Comparison of ENCODE assay signal across 11 cellular contexts in genomic region chr14:81178063-81178462, GRCh38. TPM values are rescaled to one million over a fixed set of nuclear protein-coding genes. Genes with fewer than 3 reads are reported as not detected.
DNase-seq lines count a peak whose midpoint lies in the region; ATAC-seq and TF ChIP-seq lines count a peak whose summit lies in the region.
"Had no signal": no experiment of that assay in that cellular context is flagged by ENCODE, and none has a peak within 500 bp of the region (broad histone marks: within the 10 kb centered on the region; RNA-seq: fewer than 3 reads in every experiment).

No MANE protein-coding gene starts in this region.

- no peak for TF ChIP-seq CTCF in gastrocnemius medialis (IDR thresholded peaks at IDR 0.05 in 4 of 5, conservative IDR thresholded peaks at IDR 0.05 in 1 of 5)
- no peak for TF ChIP-seq CTCF in Calu3 (IDR thresholded peaks at IDR 0.05; ENCODE audit: unreplicated experiment)

- POLR2A ChIA-PET in T-cell (lab: Charles Lee): interaction anchor here in 1 of 2 donors (1.2 kb wide), 1 partner anchor 41 kb away, joined by 4 read pairs; no protein-coding TSS in a partner anchor

- ATAC-seq in GM19395 (IDR thresholded peaks at IDR 0.05; ENCODE audit: unreplicated experiment) (peak; percentile 78), HG02981 (IDR thresholded peaks at IDR 0.05; ENCODE audit: unreplicated experiment) (peak; percentile 63), T-cell (replicated peaks in 1 of 4) (no peak), gastrocnemius medialis (no peak), HG02970 (IDR thresholded peaks at IDR 0.05; ENCODE audit: low FRiP score, unreplicated experiment) (no peak)
- ATAC-seq in stimulated activated memory B cell treated with anti-CD40 and anti-IgM and Interleukin-4, amounts not matched to agents 10 μg/mL and 1 μg/mL and 100 μg/mL, for 72 hours: no peak
- ATAC-seq: psoas muscle had no signal

- BruUV-seq in Calu3 (replicated peaks; lab: Mats Ljungman, UMichigan): no TSS peak

- no peaks in the 10 kb centered on the region for H3K27me3 Mint-ChIP-seq in T-cell
- H3K27me3 Mint-ChIP-seq in stimulated activated memory B cell treated with anti-CD40 and anti-IgM and Interleukin-4, amounts not matched to agents 10 μg/mL and 1 μg/mL and 100 μg/mL, for 72 hours: no peaks in the 10 kb centered on the region
- no peaks in the 10 kb centered on the region for H3K27me3 Mint-ChIP-seq in Calu3 (ENCODE audit: unreplicated experiment)

- H3K4me1 Mint-ChIP-seq in T-cell: peaks cover 23 to 48% (median 27%) of the 10 kb centered on the region in 3 donors
- peaks cover 63% of the 10 kb centered on the region for H3K4me1 Mint-ChIP-seq in stimulated activated memory B cell treated with anti-CD40 and anti-IgM and Interleukin-4, amounts not matched to agents 10 μg/mL and 1 μg/mL and 100 μg/mL, for 72 hours
- peaks cover 12% of the 10 kb centered on the region for H3K4me1 Mint-ChIP-seq in Calu3 (ENCODE audit: low read depth, unreplicated experiment)

- no peak overlapping the region for H3K27ac ChIP-seq in gastrocnemius medialis
- H3K27ac ChIP-seq: psoas muscle had no signal

- intact Hi-C loops in gastrocnemius medialis (cut with DNase I; ENCODE audit: low total_unique reads) (no loop called here), Calu3 (cut with micrococcal nuclease; ENCODE audit: unreplicated experiment) (no loop called here)

- H3K36me3 ChIP-seq in gastrocnemius medialis: no peaks in the 10 kb centered on the region

- TF ChIP-seq POLR2A in gastrocnemius medialis (IDR thresholded peaks at IDR 0.05): no peak

- in situ Hi-C loops in gastrocnemius medialis (cut with MboI; ENCODE audit: low sequenced_read_pairs in 4 of 4): loop anchor here in 1 of 4 donors (10.0 kb wide), 1 partner anchor 233 kb away; the partner anchor contains the start of gene CEP128

- H3K4me1 ChIP-seq in gastrocnemius medialis: peaks cover 7 to 10% of the 10 kb centered on the region in 2 donors

- H3K9me3 ChIP-seq in gastrocnemius medialis: no peaks in the 10 kb centered on the region
- H3K9me3 ChIP-seq: psoas muscle had no signal

- H3K4me3 Mint-ChIP-seq in T-cell (no peak overlapping the region), Calu3 (ENCODE audit: low read depth, unreplicated experiment) (no peak overlapping the region)
- H3K4me3 Mint-ChIP-seq in stimulated activated memory B cell treated with anti-CD40 and anti-IgM and Interleukin-4, amounts not matched to agents 10 μg/mL and 1 μg/mL and 100 μg/mL, for 72 hours: no peak overlapping the region
- H3K4me3 Mint-ChIP-seq: H9 had no signal

- H3K27me3 ChIP-seq in gastrocnemius medialis: no peaks in the 10 kb centered on the region

- no peak overlapping the region for H3K4me3 ChIP-seq in gastrocnemius medialis
- H3K4me3 ChIP-seq: psoas muscle had no signal

- H3K9me3 Mint-ChIP-seq in T-cell (no peaks in the 10 kb centered on the region), Calu3 (ENCODE audit: low read depth, unreplicated experiment) (no peaks in the 10 kb centered on the region)
- H3K9me3 Mint-ChIP-seq in stimulated activated memory B cell treated with anti-CD40 and anti-IgM and Interleukin-4, amounts not matched to agents 10 μg/mL and 1 μg/mL and 100 μg/mL, for 72 hours: no peaks in the 10 kb centered on the region
- H3K9me3 Mint-ChIP-seq: H9 had no signal

- DNase-seq in T-cell (no peak), SKM-1 (lab: John Stamatoyannopoulos, UW; ENCODE audit: unreplicated experiment) (no peak), gastrocnemius medialis (no peak), Calu3 (no peak)
- DNase-seq: H9, NCI-H1417 treated with DMSO at 0.1 percent for 48 hours, psoas muscle had no signal

- CTCF ChIA-PET in T-cell (lab: Charles Lee) (interaction anchor here in 1 of 2 donors (0.7 to 1.0 kb wide), 3 partner anchors 8 to 33 kb away, joined by 3 to 5 read pairs (median 4); no protein-coding TSS in a partner anchor), Calu3 (lab: Charles Lee) (no interaction called here)

- H3K36me3 Mint-ChIP-seq in T-cell (peaks cover 26% of the 10 kb centered on the region), Calu3 (ENCODE audit: insufficient read depth, unreplicated experiment) (peaks cover 8% of the 10 kb centered on the region)
- H3K36me3 Mint-ChIP-seq in stimulated activated memory B cell treated with anti-CD40 and anti-IgM and Interleukin-4, amounts not matched to agents 10 μg/mL and 1 μg/mL and 100 μg/mL, for 72 hours: peaks cover 35% of the 10 kb centered on the region

- H3K27ac Mint-ChIP-seq in T-cell: peak overlapping the region; percentile 59 to 80
- H3K27ac Mint-ChIP-seq in stimulated activated memory B cell treated with anti-CD40 and anti-IgM and Interleukin-4, amounts not matched to agents 10 μg/mL and 1 μg/mL and 100 μg/mL, for 72 hours: peak overlapping the region; percentile 62
- no peak overlapping the region for H3K27ac Mint-ChIP-seq in Calu3 (ENCODE audit: unreplicated experiment)
- H3K27ac Mint-ChIP-seq: H9 had no signal

RNA-seq across cellular contexts. Expression of gene GTF2A1, which starts 42.7 kb away (rescaled TPM):
- total RNA-seq in T-cell (10 to 100 TPM; 21.2 to 34.1 (median 29.3) TPM), gastrocnemius medialis (10 to 100 TPM; 20.4 to 38.3 (median 33.2) TPM), Calu3 (2022) (35.9 and 45.6 TPM in 2 replicates)

Comparison
In these comparisons a context has a peak if more than half of its experiments do, and no peak if none do; other contexts are left out.
1. ATAC-seq: peak in GM19395 (single experiment) and HG02981 (single experiment); none in T-cell (0 of 4), stimulated activated memory B cell treated with anti-CD40 and anti-IgM and Interleukin-4, amounts not matched to agents 10 μg/mL and 1 μg/mL and 100 μg/mL, for 72 hours (single experiment), gastrocnemius medialis (0 of 2) and HG02970 (single experiment).